In genomic region chr3:110958476-110959147, GRCh38 we compare ENCODE assay signal across 14 cellular contexts.
A peak's percentile ranks its signal among the peaks of the same experiment; 100 is the strongest.
DNase-seq lines count a peak whose midpoint lies in the region; ATAC-seq, FAIRE-seq and TF ChIP-seq lines count a peak whose summit lies in the region.
"Had no signal": no experiment of that assay in that cellular context is flagged by ENCODE, and none has a peak within 500 bp of the region (broad histone marks: within the 10 kb centered on the region; RNA-seq: fewer than 3 reads in every experiment).

No MANE protein-coding gene starts in this region.

- no peak overlapping the region for H2AK5ac ChIP-seq in H1 (ENCODE audit: low read depth, low read length)

- TF ChIP-seq EP300 in H1 (IDR thresholded peaks at IDR 0.05; ENCODE audit: borderline replicate concordance in 1 of 2, low read depth in 2 of 2, low read length in 2 of 2) = no peak

- H3K14ac ChIP-seq in H1 (ENCODE audit: insufficient read length) = no peak overlapping the region

- no peak overlapping the region; a peak in 2 of 8 replicates for H3K4me3 ChIP-seq in H1 (ENCODE audit: extremely low read depth in 1 of 4, insufficient read depth in 2 of 4, low read depth in 3 of 4, low read length in 4 of 4)
- H3K4me3 ChIP-seq: BLaER1 treated with 17β-estradiol and CSF1 and Interleukin-3, amounts not matched to agents 10 nM and 100 nM; GM23248 had no signal

- POLR2A ChIA-PET in H1 (lab: Charles Lee; ENCODE audit: partially characterized antibody) = interaction anchor here (1.0 to 7.2 kb wide), 4 partner anchors 9 to 56 kb away, joined by 3 to 135 read pairs (median 4); no protein-coding TSS in a partner anchor

- ATAC-seq in HG02981 (IDR thresholded peaks at IDR 0.05; ENCODE audit: unreplicated experiment) = no peak

- no peak overlapping the region for H4K8ac ChIP-seq in H1 (ENCODE audit: extremely low read depth, insufficient read depth, low read length)

- no peaks in the 10 kb centered on the region for H3K9me3 ChIP-seq in H1 (ENCODE audit: insufficient read depth in 2 of 2, low read depth in 1 of 2, low read length in 1 of 2)

- no peak overlapping the region for H2BK15ac ChIP-seq in H1 (ENCODE audit: low read length)

- H3K23ac ChIP-seq in H1 (ENCODE audit: insufficient read length) = no peak overlapping the region

- no peak overlapping the region for H3K56ac ChIP-seq in H1 (replicated peaks; ENCODE audit: insufficient read length, low read depth, low read length)

- peak overlapping the region; percentile 17; the same call in 1 of the 2 replicates for H3K27ac ChIP-seq in VCaP
- H3K27ac ChIP-seq in H1 (ENCODE audit: low read depth, low read length) = no peak overlapping the region
- H3K27ac ChIP-seq: BLaER1 treated with 17β-estradiol and CSF1 and Interleukin-3, amounts not matched to agents 10 nM and 100 nM; GM23248 had no signal

- peaks cover 0 to 2% (median 0%) of the 10 kb centered on the region in 4 experiments; a peak in 2 of 7 replicates for H3K4me1 ChIP-seq in H1 (replicated peaks in 1 of 4; ENCODE audit: control insufficient read depth in 3 of 4, insufficient read depth in 4 of 4, low read length in 3 of 4)

- H3K9ac ChIP-seq in H1 (replicated peaks in 1 of 4; ENCODE audit: extremely low read depth in 1 of 4, low read depth in 3 of 4, low read length in 3 of 4) = no peak overlapping the region
- H3K9ac ChIP-seq: BLaER1 treated with 17β-estradiol and CSF1 and Interleukin-3, amounts not matched to agents 10 nM and 100 nM; GM23248 had no signal

- peaks cover 0 to 100% of the 10 kb centered on the region in 2 experiments; a peak in 3 of 4 replicates for H3K79me2 ChIP-seq in H1 (ENCODE audit: control insufficient read depth in 1 of 2, insufficient read depth in 2 of 2, low read length in 2 of 2)

- no peak overlapping the region for H3K4ac ChIP-seq in H1 (replicated peaks; ENCODE audit: insufficient read length, low read depth, low read length)

- no peak for TF ChIP-seq RAD21 in H1 (IDR thresholded peaks at IDR 0.05 in 1 of 2, conservative IDR thresholded peaks at IDR 0.05 in 1 of 2; ENCODE audit: low read depth in 2 of 2, low read length in 2 of 2)

- peaks cover 4% of the 10 kb centered on the region for H3K36me3 Mint-ChIP-seq in osteocyte (ENCODE audit: unreplicated experiment)
- H3K36me3 Mint-ChIP-seq: IgD-negative memory B cell had no signal

- no peak overlapping the region; a peak in 1 of 4 replicates for H3K4me2 ChIP-seq in H1 (ENCODE audit: insufficient read depth in 1 of 2, low read depth in 2 of 2, low read length in 2 of 2)
- H3K4me2 ChIP-seq: BLaER1 treated with 17β-estradiol and CSF1 and Interleukin-3, amounts not matched to agents 10 nM and 100 nM had no signal

- peaks cover 47% of the 10 kb centered on the region for H3K4me1 Mint-ChIP-seq in osteocyte (ENCODE audit: unreplicated experiment)
- H3K4me1 Mint-ChIP-seq: IgD-negative memory B cell had no signal

- H2BK120ac ChIP-seq in H1 (replicated peaks; ENCODE audit: low read depth, low read length) = no peak overlapping the region

- peaks cover 0 to 4% of the 10 kb centered on the region in 2 experiments for H4K20me1 ChIP-seq in H1 (replicated peaks in 1 of 2; ENCODE audit: control insufficient read depth in 1 of 2, insufficient read depth in 2 of 2, low read length in 2 of 2)
- H4K20me1 ChIP-seq: BLaER1 treated with 17β-estradiol and CSF1 and Interleukin-3, amounts not matched to agents 10 nM and 100 nM had no signal

- CTCF ChIA-PET in H1 (lab: Charles Lee; ENCODE audit: partially characterized antibody) = interaction anchor here (0.7 kb wide), 1 partner anchor 34 kb away, joined by 3 read pairs; no protein-coding TSS in a partner anchor

- DNase-seq in COR-L47 (lab: John Stamatoyannopoulos, UW) (peak; percentile 7), H1 (ENCODE audit: low read depth in 1 of 2, low spot score in 2 of 2) (no peak), osteocyte (ENCODE audit: extremely low spot score, unreplicated experiment) (no peak), NCI-H2196 (lab: John Stamatoyannopoulos, UW; ENCODE audit: unreplicated experiment) (no peak), DMS53 (lab: John Stamatoyannopoulos, UW) (no peak), NK-92 (lab: John Stamatoyannopoulos, UW; ENCODE audit: unreplicated experiment) (no peak)
- DNase-seq: ACHN; CD4-positive, alpha-beta T cell; GM23248; H7 had no signal

- H3K27me3 Mint-ChIP-seq in osteocyte (ENCODE audit: unreplicated experiment) = no peaks in the 10 kb centered on the region
- H3K27me3 Mint-ChIP-seq: IgD-negative memory B cell had no signal

- peaks cover 0 to 6% (median 0%) of the 10 kb centered on the region in 4 experiments; a peak in 1 of 8 replicates for H3K36me3 ChIP-seq in H1 (ENCODE audit: control insufficient read depth in 2 of 4, insufficient read depth in 4 of 4, low read length in 3 of 4)
- H3K36me3 ChIP-seq: BLaER1 treated with 17β-estradiol and CSF1 and Interleukin-3, amounts not matched to agents 10 nM and 100 nM had no signal

- peaks cover 11% of the 10 kb centered on the region for H3K9me3 Mint-ChIP-seq in osteocyte (ENCODE audit: unreplicated experiment)

- H2AFZ ChIP-seq in H1 (ENCODE audit: low read length) = 0 out of 2 replicates have a peak overlapping the region, but pooled peaks have one; percentile 5
- H2AFZ ChIP-seq: GM23248 had no signal

- H4K91ac ChIP-seq in H1 (replicated peaks; ENCODE audit: insufficient read length, low read length) = no peak overlapping the region

- H3K27ac Mint-ChIP-seq in osteocyte (ENCODE audit: unreplicated experiment) = no peak overlapping the region
- H3K27ac Mint-ChIP-seq: CD4-positive, alpha-beta T cell; IgD-negative memory B cell had no signal

- TF ChIP-seq CTCF in VCaP (conservative IDR thresholded peaks at IDR 0.05) = no peak
- no peak for TF ChIP-seq CTCF in H1 (IDR thresholded peaks at IDR 0.05; ENCODE audit: control extremely low read depth in 1 of 3, insufficient read depth in 1 of 3, low read depth in 1 of 3, low read length in 3 of 3)
- TF ChIP-seq CTCF in osteocyte (IDR thresholded peaks at IDR 0.05) = no peak

- H3K79me1 ChIP-seq in H1 (ENCODE audit: low read depth, low read length) = no peaks in the 10 kb centered on the region

- TF ChIP-seq POLR2A in H1 (IDR thresholded peaks at IDR 0.05; ENCODE audit: control extremely low read depth in 1 of 2, low read depth in 2 of 2, low read length in 2 of 2) = peak; percentile 28 to 94

- no peaks in the 10 kb centered on the region for H3K27me3 ChIP-seq in H1 (replicated peaks in 1 of 4; ENCODE audit: control insufficient read depth in 3 of 4, extremely low read depth in 1 of 4, insufficient read depth in 3 of 4, low read length in 3 of 4)
- H3K27me3 ChIP-seq: BLaER1 treated with 17β-estradiol and CSF1 and Interleukin-3, amounts not matched to agents 10 nM and 100 nM had no signal

- no peaks in the 10 kb centered on the region for H3K23me2 ChIP-seq in H1 (ENCODE audit: low read depth, low read length)

- peak; percentile 7 for FAIRE-seq in H1 (lab: Jason Lieb, UNC)

- 86% methylated on average over 8 of the region's 9 CpGs; no CpG with 5 or more reads in 1 of the 2 experiments for WGBS in H1 (ENCODE audit: extremely low coverage in 1 of 2, insufficient coverage in 1 of 2, insufficient read length in 1 of 2, insufficient replicate concordance in 2 of 2, low coverage in 1 of 2, low lambda C conversion rate in 2 of 2, missing lambda C conversion rate in 1 of 2), 2 experiments

- peak overlapping the region; percentile 35 for H3K4me3 Mint-ChIP-seq in osteocyte (ENCODE audit: unreplicated experiment)
- H3K4me3 Mint-ChIP-seq: CD4-positive, alpha-beta T cell; IgD-negative memory B cell had no signal

- H3K18ac ChIP-seq in H1 (ENCODE audit: extremely low read depth, low read length) = no peak overlapping the region

- H4K5ac ChIP-seq in H1 (ENCODE audit: insufficient read length, low read depth, low read length) = no peak overlapping the region

- no peak overlapping the region for H2BK12ac ChIP-seq in H1 (ENCODE audit: low read depth, low read length)

- H2BK20ac ChIP-seq in H1 (ENCODE audit: low read length) = peak overlapping the region; percentile 52; the same call in 1 of the 2 replicates

- no peak overlapping the region for H2BK5ac ChIP-seq in H1 (ENCODE audit: low read depth, low read length)

TF ChIP-seq in H1, 55 proteins besides CTCF, POLR2A, EP300 and RAD21:
- TF ChIP-seq MAFK (IDR thresholded peaks at IDR 0.05; ENCODE audit: low read depth, low read length) (no peak), MAX (IDR thresholded peaks at IDR 0.05) (no peak), CTBP2 (IDR thresholded peaks at IDR 0.05; ENCODE audit: borderline replicate concordance, insufficient read depth, insufficient read length, low read length) (no peak), POLR2AphosphoS5 (IDR thresholded peaks at IDR 0.05; ENCODE audit: low read depth, low read length) (peak; percentile 90), TAF7 (optimal IDR thresholded peaks at IDR 0.05; ENCODE audit: borderline replicate concordance, low read depth, low read length) (no peak)
TF ChIP-seq in H1: peak in this region for 1.
